In the genomic region with DNA sequence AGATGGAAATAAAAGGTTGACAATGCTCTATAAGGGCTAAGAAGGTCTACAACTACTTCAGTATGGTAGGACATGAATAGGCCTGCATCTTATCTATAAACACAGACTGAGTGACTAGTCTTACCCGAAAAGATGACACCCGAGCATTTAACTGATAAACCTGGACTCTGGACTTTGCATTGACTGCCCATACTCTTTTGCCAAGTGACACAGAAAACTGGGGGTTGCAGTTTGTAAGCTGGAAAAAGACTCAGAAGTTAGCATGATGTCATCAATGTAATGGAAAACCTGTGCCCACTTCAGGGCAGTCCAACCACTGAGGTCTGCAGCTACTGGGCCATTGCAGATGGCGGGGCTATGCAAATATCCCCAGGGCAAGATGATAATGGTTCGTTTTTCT, we compare ENCODE assay signal across 17 cellular contexts.
DNase-seq lines count a peak whose midpoint lies in the region; ATAC-seq and TF ChIP-seq lines count a peak whose summit lies in the region.
"Had no signal": no experiment of that assay in that cellular context is flagged by ENCODE, and none has a peak within 500 bp of the region (broad histone marks: within the 10 kb centered on the region; RNA-seq: fewer than 3 reads in every experiment).

No MANE protein-coding gene starts in this region.

- TF ChIP-seq CTCF in liver (IDR thresholded peaks at IDR 0.05; ENCODE audit: low read depth, low read length, missing input control), result no peak

- no peak overlapping the region for H3K27ac ChIP-seq in liver (ENCODE audit: low read depth in 1 of 2, low read length in 2 of 2)
- H3K27ac ChIP-seq: 22Rv1; A549; BLaER1 treated with 17β-estradiol and CSF1 and Interleukin-3, amounts not matched to agents 10 nM and 100 nM; C4-2B had no signal

- TF ChIP-seq RAD21 in liver (IDR thresholded peaks at IDR 0.05), result no peak

- no peaks in the 10 kb centered on the region for H3K9me3 ChIP-seq in liver (ENCODE audit: control insufficient read depth in 4 of 4, low read length in 3 of 4)
- H3K9me3 ChIP-seq: A549; BLaER1 treated with 17β-estradiol and CSF1 and Interleukin-3, amounts not matched to agents 10 nM and 100 nM; Caco-2 had no signal

- no peak overlapping the region for H3K9ac ChIP-seq in liver (ENCODE audit: low read depth in 1 of 2, low read length in 2 of 2)
- H3K9ac ChIP-seq: BLaER1 treated with 17β-estradiol and CSF1 and Interleukin-3, amounts not matched to agents 10 nM and 100 nM had no signal

- no peaks in the 10 kb centered on the region for H3K36me3 ChIP-seq in liver (ENCODE audit: control insufficient read depth in 4 of 4, insufficient read depth in 3 of 4, low read depth in 1 of 4, low read length in 3 of 4)
- H3K36me3 ChIP-seq: BLaER1 treated with 17β-estradiol and CSF1 and Interleukin-3, amounts not matched to agents 10 nM and 100 nM had no signal

- no peaks in the 10 kb centered on the region for H3K27me3 ChIP-seq in liver (ENCODE audit: control insufficient read depth in 4 of 4, insufficient read depth in 4 of 4, low read length in 3 of 4)
- H3K27me3 ChIP-seq: BLaER1 treated with 17β-estradiol and CSF1 and Interleukin-3, amounts not matched to agents 10 nM and 100 nM had no signal

- H3K4me1 ChIP-seq in liver (ENCODE audit: control insufficient read depth in 4 of 4, insufficient read depth in 4 of 4, low read length in 3 of 4), result no peaks in the 10 kb centered on the region
- H3K4me1 ChIP-seq: A549; BLaER1 treated with 17β-estradiol and CSF1 and Interleukin-3, amounts not matched to agents 10 nM and 100 nM; Caco-2 had no signal

- DNase-seq in OCI-M1 (lab: John Stamatoyannopoulos, UW) (peak; percentile 39), left lobe of liver (ENCODE audit: low spot score) (no peak), T-helper 9 cell (no peak), hepatic stellate cell (ENCODE audit: low spot score) (no peak)
- DNase-seq: AML-193; Caco-2; Calu3; CD4-positive, alpha-beta T cell; CD8-positive, alpha-beta T cell; DMS79 treated with DMSO at 0.1 percent for 48 hours; GF-D8 had no signal

- H3K4me3 ChIP-seq in liver (ENCODE audit: low read depth in 1 of 3, low read length in 3 of 3), result no peak overlapping the region
- H3K4me3 ChIP-seq: A549; BLaER1 treated with 17β-estradiol and CSF1 and Interleukin-3, amounts not matched to agents 10 nM and 100 nM had no signal

- WGBS in liver, result 53% methylated on average over 4 of the region's 4 CpGs

- ATAC-seq in left lobe of liver, result peak; percentile 58
- no peak for ATAC-seq in HG02885 (IDR thresholded peaks at IDR 0.05; ENCODE audit: poor library complexity, unreplicated experiment)
- ATAC-seq: A549; CD8-positive, alpha-beta T cell had no signal

TF ChIP-seq in liver, 16 proteins besides CTCF, POLR2A, EP300 and RAD21:
- TF ChIP-seq YY1 (IDR thresholded peaks at IDR 0.05) (no peak), TAF1 (conservative IDR thresholded peaks at IDR 0.05) (no peak), RXRA (IDR thresholded peaks at IDR 0.05) (no peak), HNF4A (conservative IDR thresholded peaks at IDR 0.05) (peak; percentile 73 to 75), JUND (IDR thresholded peaks at IDR 0.05) (peak in 1 of 2 donors; percentile 11), EGR1 (IDR thresholded peaks at IDR 0.05; ENCODE audit: low read depth in 2 of 2) (no peak), FOXA1 (IDR thresholded peaks at IDR 0.05) (no peak)
